Comparison of ENCODE assay signal across 8 cellular contexts in the genomic region with DNA sequence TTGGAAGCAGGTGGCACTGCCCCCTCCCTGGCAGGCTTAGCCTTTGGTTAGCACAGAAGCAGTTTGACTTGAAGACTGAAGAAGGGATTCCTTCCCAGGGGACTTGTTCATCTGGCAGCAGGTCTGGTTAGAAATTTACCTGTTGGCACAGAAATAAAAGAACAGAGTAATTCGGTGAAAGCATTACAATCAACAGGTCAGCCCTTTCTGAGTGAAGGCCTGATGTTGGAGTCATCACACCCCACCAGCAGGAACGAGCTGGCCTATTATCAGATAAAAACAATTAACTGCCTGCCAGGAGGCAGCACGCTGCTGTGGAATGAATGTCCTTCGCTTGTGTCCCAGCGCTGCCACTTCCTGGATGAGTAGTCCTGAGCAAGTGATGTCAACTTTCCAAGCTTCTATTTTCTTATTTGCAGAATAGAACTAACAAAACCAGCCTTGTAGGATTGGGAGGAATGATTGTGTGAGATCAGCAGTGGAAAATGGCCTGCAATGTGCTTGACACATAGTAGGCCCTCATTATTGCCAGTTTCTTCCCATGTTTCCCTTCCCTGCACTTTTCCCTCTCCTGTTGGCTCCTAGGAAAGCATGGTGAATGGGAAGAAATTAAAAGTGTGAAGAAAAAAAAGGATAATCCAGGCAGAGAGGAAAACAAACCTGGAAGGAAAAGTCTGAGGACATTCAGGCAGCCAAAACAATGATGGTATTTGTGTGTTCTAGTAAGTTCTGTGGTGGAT. TPM values are rescaled to one million over a fixed set of nuclear protein-coding genes. Genes with fewer than 3 reads are reported as not detected.
DNase-seq lines count a peak whose midpoint lies in the region; ATAC-seq lines count a peak whose summit lies in the region.
"Had no signal": no experiment of that assay in that cellular context is flagged by ENCODE, and none has a peak within 500 bp of the region (broad histone marks: within the 10 kb centered on the region; RNA-seq: fewer than 3 reads in every experiment).

No MANE protein-coding gene starts in this region.

- no peak overlapping the region for H3K4me3 ChIP-seq in GM23248
- no peak overlapping the region for H3K4me3 ChIP-seq in trophoblast cell (ENCODE audit: low read depth, low read length)

- no peak overlapping the region for H3K27ac Mint-ChIP-seq in effector memory CD8-positive, alpha-beta T cell
- H3K27ac Mint-ChIP-seq: activated B cell treated with CpG ODN at 0.5 μM for 24 hours had no signal

- H2AFZ ChIP-seq in GM23248 (no peak overlapping the region), trophoblast cell (ENCODE audit: insufficient read depth, low read length, poor library complexity) (no peak overlapping the region)

- no peak overlapping the region for H4K91ac ChIP-seq in trophoblast cell (ENCODE audit: low read depth, low read length)

- 14 to 26% methylated on average over 5 of the region's 5 CpGs for WGBS in GM23248 (ENCODE audit: low coverage in 1 of 2, low lambda C conversion rate in 2 of 2, missing lambda C conversion rate in 2 of 2), 2 experiments
- no CpG with 5 or more reads among the region's 5 CpGs for WGBS in trophoblast cell (ENCODE audit: extremely low coverage, insufficient coverage, insufficient read length)

- H3K27ac ChIP-seq in GM23248, result no peak overlapping the region
- H3K27ac ChIP-seq in trophoblast cell (ENCODE audit: low read depth, low read length), result no peak overlapping the region

- H3K4me1 ChIP-seq in GM23248 (ENCODE audit: insufficient read depth), result peaks cover 5% of the 10 kb centered on the region; the same call in 1 of the 2 replicates
- peaks cover 2 to 5% of the 10 kb centered on the region in 2 experiments for H3K4me1 ChIP-seq in trophoblast cell (ENCODE audit: control insufficient read depth in 1 of 2, insufficient read depth in 2 of 2, low read length in 2 of 2)

- no peak overlapping the region for H4K8ac ChIP-seq in trophoblast cell (ENCODE audit: low read depth, low read length)

- peaks cover 2% of the 10 kb centered on the region for H3K79me1 ChIP-seq in trophoblast cell (ENCODE audit: low read length)

- no peak overlapping the region for H3K4me3 Mint-ChIP-seq in effector memory CD8-positive, alpha-beta T cell
- H3K4me3 Mint-ChIP-seq: activated B cell treated with CpG ODN at 0.5 μM for 24 hours had no signal

- ATAC-seq in HG03097 (IDR thresholded peaks at IDR 0.05; ENCODE audit: low FRiP score, unreplicated experiment), result no peak
- no peak for ATAC-seq in effector memory CD8-positive, alpha-beta T cell (replicated peaks)

- in situ Hi-C loops in GM23248 (cut with MboI), result loop anchor here (10.0 to 25.0 kb wide), 2 partner anchors 148 to 446 kb away; no protein-coding TSS in a partner anchor

- peaks cover 6 to 17% of the 10 kb centered on the region in 2 donors for H3K27me3 Mint-ChIP-seq in effector memory CD8-positive, alpha-beta T cell
- H3K27me3 Mint-ChIP-seq: activated B cell treated with CpG ODN at 0.5 μM for 24 hours had no signal

- H2BK120ac ChIP-seq in trophoblast cell (ENCODE audit: insufficient read depth, low read length, poor library complexity), result no peak overlapping the region

- no peak overlapping the region for H3K4ac ChIP-seq in trophoblast cell (ENCODE audit: low read depth, low read length)

- no peak overlapping the region for H3K23ac ChIP-seq in trophoblast cell (ENCODE audit: low read length)

- no peaks in the 10 kb centered on the region for H3K9me2 ChIP-seq in GM23248 (ENCODE audit: insufficient read depth)

- H3K36me3 ChIP-seq in GM23248 (ENCODE audit: low read depth) (no peaks in the 10 kb centered on the region), trophoblast cell (ENCODE audit: control insufficient read depth in 1 of 2, insufficient read depth in 2 of 2, low read length in 2 of 2) (no peaks in the 10 kb centered on the region)

- H2BK12ac ChIP-seq in trophoblast cell (ENCODE audit: low read length), result no peak overlapping the region

- peak; percentile 80 for DNase-seq in GM23248
- peak; percentile 40 for DNase-seq in NCI-H2171 (lab: John Stamatoyannopoulos, UW)
- peak; percentile 32 for DNase-seq in dedifferentiated amniotic fluid mesenchymal stem cell (ENCODE audit: extremely low spot score)
- DNase-seq in trophoblast cell, result peak; percentile 92
- DNase-seq in activated T-cell treated with anti-CD3 and anti-CD28 coated beads for 4 hours, result no peak
- no peak for DNase-seq in effector memory CD8-positive, alpha-beta T cell
- DNase-seq: activated B cell treated with CpG ODN at 0.5 μM for 24 hours had no signal

- no peak overlapping the region for H3K4me2 ChIP-seq in GM23248 (ENCODE audit: unreplicated experiment)
- no peak overlapping the region for H3K4me2 ChIP-seq in trophoblast cell (ENCODE audit: low read length)

- H3K79me2 ChIP-seq in GM23248 (ENCODE audit: insufficient read depth), result no peaks in the 10 kb centered on the region
- H3K79me2 ChIP-seq in trophoblast cell (ENCODE audit: control insufficient read depth, insufficient read depth, low read length, poor library complexity), result no peaks in the 10 kb centered on the region

- no peak overlapping the region for H4K12ac ChIP-seq in trophoblast cell (ENCODE audit: low read depth, low read length)

- H2AK5ac ChIP-seq in trophoblast cell (ENCODE audit: low read length), result no peak overlapping the region

- H3K9ac ChIP-seq in GM23248, result no peak overlapping the region
- no peak overlapping the region for H3K9ac ChIP-seq in trophoblast cell (ENCODE audit: low read length)

- no peak overlapping the region for H3K18ac ChIP-seq in trophoblast cell (ENCODE audit: low read length)

- no peak overlapping the region for H3K14ac ChIP-seq in trophoblast cell (ENCODE audit: low read length)

- peaks cover 48% of the 10 kb centered on the region for H3K27me3 ChIP-seq in GM23248 (replicated peaks; ENCODE audit: insufficient read depth)
- no peaks in the 10 kb centered on the region for H3K27me3 ChIP-seq in trophoblast cell (ENCODE audit: insufficient read depth, low read length)

- H3K9me3 Mint-ChIP-seq in effector memory CD8-positive, alpha-beta T cell, result no peaks in the 10 kb centered on the region
- H3K9me3 Mint-ChIP-seq: activated B cell treated with CpG ODN at 0.5 μM for 24 hours had no signal

- no peaks in the 10 kb centered on the region for H3K4me1 Mint-ChIP-seq in effector memory CD8-positive, alpha-beta T cell (ENCODE audit: low read depth in 2 of 2)
- H3K4me1 Mint-ChIP-seq: activated B cell treated with CpG ODN at 0.5 μM for 24 hours had no signal

- no peak overlapping the region for H2BK5ac ChIP-seq in trophoblast cell (ENCODE audit: low read depth, low read length, poor library complexity)

- H4K20me1 ChIP-seq in GM23248 (ENCODE audit: insufficient read depth), result no peaks in the 10 kb centered on the region

- no peaks in the 10 kb centered on the region for H3K36me3 Mint-ChIP-seq in effector memory CD8-positive, alpha-beta T cell (ENCODE audit: insufficient read depth)

- H3F3A ChIP-seq in GM23248 (ENCODE audit: insufficient read depth), result peaks cover 12% of the 10 kb centered on the region; the same call in 1 of the 2 replicates

- H3K9me3 ChIP-seq in GM23248 (ENCODE audit: low read depth) (no peaks in the 10 kb centered on the region), trophoblast cell (ENCODE audit: insufficient read depth, low read depth, low read length) (no peaks in the 10 kb centered on the region)

RNA-seq across cellular contexts. Expression of a gene that starts 29.0 kb away (rescaled TPM):
- 0.43 and 1.6 TPM in 2 replicates for total RNA-seq in GM23248 (2014; rRNA removed; shearing (Covaris generic))
- 0.60 and 0.70 TPM in 2 replicates for polyA plus RNA-seq in GM23248 (2016; fragmentation: Nextera tagmentation; extraction: Ambion mirVana)
- polyA plus RNA-seq in trophoblast cell (2013), result 59.7 and 67.5 TPM in 2 replicates

RNA-seq across cellular contexts. Expression of a gene that starts 41.2 kb away (rescaled TPM):
- total RNA-seq in GM23248 (2014; rRNA removed; shearing (Covaris generic)), result 20.1 and 26.2 TPM in 2 replicates
- 8.8 and 10.5 TPM in 2 replicates for polyA plus RNA-seq in GM23248 (2016; fragmentation: Nextera tagmentation; extraction: Ambion mirVana)
- polyA plus RNA-seq in trophoblast cell (2013), result 21.9 and 23.3 TPM in 2 replicates

Comparison
In these comparisons a context has a peak if more than half of its experiments do, and no peak if none do; other contexts are left out.
1. DNase-seq: peak in GM23248 (single experiment), NCI-H2171 (single experiment), dedifferentiated amniotic fluid mesenchymal stem cell (single experiment) and trophoblast cell (2 of 2); none in activated T-cell treated with anti-CD3 and anti-CD28 coated beads for 4 hours (single experiment) and effector memory CD8-positive, alpha-beta T cell (0 of 3).